In the genomic region with DNA sequence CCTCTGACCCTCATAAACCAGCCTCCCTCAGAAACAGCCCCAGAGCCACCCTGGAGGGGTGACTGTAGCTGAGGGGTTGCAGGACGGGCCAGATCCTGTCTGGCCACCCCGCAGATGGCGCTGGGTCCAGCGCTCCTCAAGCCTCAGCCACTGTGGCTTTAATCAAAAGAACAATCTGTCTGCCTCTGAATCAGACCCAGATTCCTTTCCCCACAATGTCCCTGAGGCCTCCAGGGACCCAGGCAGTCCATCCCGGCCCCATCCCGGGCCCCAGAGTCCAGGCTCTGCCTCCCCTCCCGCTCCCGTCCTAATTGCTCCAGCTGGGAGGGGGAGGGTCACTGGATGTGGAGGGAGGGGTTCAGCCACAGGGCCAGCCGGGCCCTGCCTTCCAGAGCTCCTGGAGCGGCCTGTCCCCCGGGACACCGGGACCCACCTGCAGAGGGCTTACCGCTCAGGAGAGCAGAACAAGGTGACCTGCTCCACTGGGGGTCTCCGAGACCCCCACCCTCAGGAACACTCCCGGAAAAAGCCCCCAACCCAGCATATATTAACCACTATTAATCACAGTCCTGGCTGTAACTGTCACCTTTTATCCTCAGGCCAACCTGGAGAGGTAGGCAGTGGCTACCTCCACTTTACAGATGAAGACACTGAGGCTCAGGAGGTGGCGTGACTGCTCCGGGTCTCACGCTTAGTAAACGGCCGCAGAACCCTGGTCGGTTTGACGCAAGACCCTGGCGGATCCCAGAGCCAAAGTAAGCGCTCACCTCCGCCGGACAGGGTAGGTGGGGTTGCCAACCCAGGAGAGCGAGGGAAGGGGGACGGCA, we compare ENCODE assay signal across 8 cellular contexts. TPM values are rescaled to one million over a fixed set of nuclear protein-coding genes. Genes with fewer than 3 reads are reported as not detected.
DNase-seq lines count a peak whose midpoint lies in the region; ATAC-seq and TF ChIP-seq lines count a peak whose summit lies in the region.

No MANE protein-coding gene starts in this region.

- peaks cover 34% of the 10 kb centered on the region for H3K79me2 ChIP-seq in osteoblast (ENCODE audit: insufficient read depth, low read length)

- H3K36me3 ChIP-seq in SJSA1 (peaks cover 10% of the 10 kb centered on the region), osteoblast (ENCODE audit: insufficient read depth, low read length) (peaks cover 3% of the 10 kb centered on the region)

- H3K27me3 ChIP-seq in SJSA1 (replicated peaks), result no peaks in the 10 kb centered on the region
- H3K27me3 ChIP-seq in osteoblast (ENCODE audit: insufficient read depth, low read length), result no peaks in the 10 kb centered on the region

- H3K9me3 ChIP-seq in SJSA1 (replicated peaks), result no peaks in the 10 kb centered on the region
- no peaks in the 10 kb centered on the region for H3K9me3 ChIP-seq in osteoblast (ENCODE audit: low read depth, low read length)

- DNase-seq in Calu3 (no peak), SJSA1 (ENCODE audit: low read depth in 1 of 2, low spot score in 2 of 2) (peak; percentile 44 to 70), fibroblast of pulmonary artery (ENCODE audit: low read depth) (peak; percentile 45), osteoblast (ENCODE audit: insufficient read length, low spot score, missing footprints) (peak; percentile 86), posterior cingulate gyrus (no peak), NCI-H226 (no peak), DMS79 (lab: John Stamatoyannopoulos, UW) (no peak)

- ATAC-seq in HG03571 (IDR thresholded peaks at IDR 0.05; ENCODE audit: unreplicated experiment), result no peak

- TF ChIP-seq CTCF in Calu3 (IDR thresholded peaks at IDR 0.05; ENCODE audit: unreplicated experiment) (no peak), fibroblast of pulmonary artery (IDR thresholded peaks at IDR 0.05; ENCODE audit: low read length, missing control alignments) (no peak), osteoblast (IDR thresholded peaks at IDR 0.05; ENCODE audit: extremely low read depth, low read depth, low read length) (no peak)

- H2AFZ ChIP-seq in osteoblast (ENCODE audit: low read length), result peak overlapping the region; percentile 56

- H3K4me3 ChIP-seq in SJSA1, result peak overlapping the region; percentile 2
- peak overlapping the region; percentile 72 for H3K4me3 ChIP-seq in fibroblast of pulmonary artery (replicated peaks; ENCODE audit: low read depth, low read length)
- H3K4me3 ChIP-seq in osteoblast (ENCODE audit: insufficient read depth, low read length), result peak overlapping the region; percentile 83

- BruUV-seq in Calu3 (replicated peaks; lab: Mats Ljungman, UMichigan), result no TSS peak

- intact Hi-C loops in Calu3 (cut with micrococcal nuclease; ENCODE audit: unreplicated experiment), result no loop called here
- intact Hi-C loops in posterior cingulate gyrus (cut with DNase I), result no loop called here

- no peaks in the 10 kb centered on the region for H3K27me3 Mint-ChIP-seq in Calu3 (ENCODE audit: unreplicated experiment)

- H3K4me2 ChIP-seq in osteoblast (ENCODE audit: insufficient read depth, low read length), result peak overlapping the region; percentile 84

- peaks cover 12% of the 10 kb centered on the region for H4K20me1 ChIP-seq in osteoblast (ENCODE audit: insufficient read depth, low read length)

- peaks cover 49% of the 10 kb centered on the region for H3K4me1 ChIP-seq in SJSA1 (replicated peaks)
- H3K4me1 ChIP-seq in osteoblast (ENCODE audit: insufficient read depth, low read length), result peaks cover 35% of the 10 kb centered on the region

- H3K27ac ChIP-seq in SJSA1 (no peak overlapping the region), osteoblast (ENCODE audit: low read depth, low read length) (no peak overlapping the region)

- no peak overlapping the region for H3K27ac Mint-ChIP-seq in Calu3 (ENCODE audit: unreplicated experiment)

- H3K36me3 Mint-ChIP-seq in Calu3 (ENCODE audit: insufficient read depth, unreplicated experiment), result peaks cover 11% of the 10 kb centered on the region

- peak overlapping the region; percentile 66 for H3K4me3 Mint-ChIP-seq in Calu3 (ENCODE audit: low read depth, unreplicated experiment)

- CTCF ChIA-PET in Calu3 (lab: Charles Lee), result no interaction called here

- peaks cover 9% of the 10 kb centered on the region for H3K4me1 Mint-ChIP-seq in Calu3 (ENCODE audit: low read depth, unreplicated experiment)

- no peaks in the 10 kb centered on the region for H3K9me3 Mint-ChIP-seq in Calu3 (ENCODE audit: low read depth, unreplicated experiment)

RNA-seq across cellular contexts. Expression of a gene that starts 0.8 kb away (rescaled TPM):
- total RNA-seq in Calu3 (2022), result 25.6 and 26.8 TPM in 2 replicates
- 66.6 and 151 TPM in 2 replicates for total RNA-seq in SJSA1 (2014; rRNA removed; shearing (Covaris generic))
- 108 and 121 TPM in 2 replicates for total RNA-seq in osteoblast

RNA-seq across cellular contexts. Expression of a gene that starts 15.5 kb away (rescaled TPM):
- not detected in 2 replicates for total RNA-seq in Calu3 (2022)
- not detected in 2 replicates for total RNA-seq in SJSA1 (2014; rRNA removed; shearing (Covaris generic))
- total RNA-seq in osteoblast, result not detected in 2 replicates

RNA-seq across cellular contexts. Expression of a gene that starts 21.7 kb away (rescaled TPM):
- total RNA-seq in Calu3 (2022), result 0.68 and 1.2 TPM in 2 replicates
- total RNA-seq in SJSA1 (2014; rRNA removed; shearing (Covaris generic)), result 0.22 and 0.92 TPM in 2 replicates
- total RNA-seq in osteoblast, result 1.4 and 1.5 TPM in 2 replicates

RNA-seq across cellular contexts. Expression of a gene that starts 49.7 kb away (rescaled TPM):
- total RNA-seq in Calu3 (2022) (3.3 and 3.6 TPM in 2 replicates), osteoblast (1.1 and 1.5 TPM in 2 replicates)
- 2.1 and 4.6 TPM in 2 replicates for total RNA-seq in SJSA1 (2014; rRNA removed; shearing (Covaris generic))

Comparison
In these comparisons a context has a peak if more than half of its experiments do, and no peak if none do; other contexts are left out.
1. DNase-seq: peak in SJSA1 (2 of 2), fibroblast of pulmonary artery (single experiment) and osteoblast (single experiment); none in Calu3 (single experiment), posterior cingulate gyrus (0 of 10), NCI-H226 (single experiment) and DMS79 (single experiment).
2. H3K4me3 ChIP-seq: peak in every context shown above with its lines; median percentile 83 in osteoblast; 72 in fibroblast of pulmonary artery; 2 in SJSA1.